Comparison of ENCODE assay signal across 8 cellular contexts in the genomic region with DNA sequence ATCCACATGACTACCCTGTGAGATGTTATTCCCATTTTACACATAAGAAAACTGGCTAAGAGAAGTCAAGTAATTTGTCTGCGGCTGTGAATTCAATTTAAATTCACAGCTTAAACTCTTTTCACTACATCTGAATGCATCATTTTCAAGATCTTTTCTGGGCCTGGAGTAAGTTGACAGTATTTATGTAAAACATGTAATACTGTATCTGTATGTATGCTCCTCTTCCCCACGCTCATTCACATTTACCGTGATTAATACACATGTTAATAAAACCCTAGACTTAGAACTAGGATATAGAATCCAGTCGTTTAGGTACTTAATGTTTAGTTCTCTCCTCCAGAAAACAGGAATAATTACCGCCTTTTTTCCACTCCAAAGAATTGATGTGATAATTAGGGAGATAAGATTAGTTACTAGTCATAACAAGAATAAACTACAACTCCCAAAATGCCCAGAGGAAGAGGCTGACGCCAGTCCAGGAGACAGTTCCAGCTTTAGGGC. TPM values are rescaled to one million over a fixed set of nuclear protein-coding genes. Genes with fewer than 3 reads are reported as not detected.
A peak's percentile ranks its signal among the peaks of the same experiment; 100 is the strongest.
DNase-seq lines count a peak whose midpoint lies in the region; ATAC-seq, FAIRE-seq and TF ChIP-seq lines count a peak whose summit lies in the region.

No MANE protein-coding gene starts in this region.

- H3K9me3 ChIP-seq in DOHH2 (ENCODE audit: control insufficient read depth, insufficient read depth, low read length) (no peaks in the 10 kb centered on the region), Karpas-422 (ENCODE audit: low read length) (no peaks in the 10 kb centered on the region)

- no peaks in the 10 kb centered on the region for H3K9me3 Mint-ChIP-seq in chondrocyte (ENCODE audit: low read depth)
- no peaks in the 10 kb centered on the region for H3K9me3 Mint-ChIP-seq in progenitor cell of endocrine pancreas (ENCODE audit: low read depth)

- peak overlapping the region; percentile 94 for H3K4me3 ChIP-seq in DOHH2 (ENCODE audit: low read length)
- H3K4me3 ChIP-seq in Karpas-422 (ENCODE audit: low read length) = peak overlapping the region; percentile 84

- no peak for ATAC-seq in GM21529 (IDR thresholded peaks at IDR 0.05; ENCODE audit: unreplicated experiment)

- peaks cover 6% of the 10 kb centered on the region for H3F3A ChIP-seq in DOHH2 (ENCODE audit: control insufficient read depth, insufficient read depth)

- H4K20me1 ChIP-seq in DOHH2 (ENCODE audit: control insufficient read depth, insufficient read depth, low read depth, low read length) (no peaks in the 10 kb centered on the region), Karpas-422 (ENCODE audit: insufficient read depth, low read depth, low read length) (no peaks in the 10 kb centered on the region)

- H3K27ac ChIP-seq in DOHH2 (ENCODE audit: low read depth, low read length) = no peak overlapping the region
- H3K27ac ChIP-seq in Karpas-422 (ENCODE audit: low read length) = no peak overlapping the region

- no peak for FAIRE-seq in GM19239 (lab: Jason Lieb, UNC)

- H3K9me2 ChIP-seq in DOHH2 (replicated peaks; ENCODE audit: control insufficient read depth, low read length) (no peaks in the 10 kb centered on the region), Karpas-422 (replicated peaks; ENCODE audit: insufficient read depth, low read length) (no peaks in the 10 kb centered on the region)

- H3K36me3 ChIP-seq in DOHH2 (ENCODE audit: control insufficient read depth, low read length) = no peaks in the 10 kb centered on the region; the same call in 1 of the 2 replicates
- no peaks in the 10 kb centered on the region for H3K36me3 ChIP-seq in Karpas-422 (ENCODE audit: insufficient read depth, low read length)

- H3K36me3 Mint-ChIP-seq in chondrocyte (ENCODE audit: low read depth) (no peaks in the 10 kb centered on the region), progenitor cell of endocrine pancreas (ENCODE audit: insufficient read depth) (no peaks in the 10 kb centered on the region)

- peak overlapping the region; percentile 61 for H3K9ac ChIP-seq in Karpas-422 (ENCODE audit: low read length)

- no peaks in the 10 kb centered on the region for H3K27me3 ChIP-seq in DOHH2 (ENCODE audit: control insufficient read depth, low read length)
- no peaks in the 10 kb centered on the region for H3K27me3 ChIP-seq in Karpas-422 (ENCODE audit: low read length)

- peaks cover 26% of the 10 kb centered on the region for H3K4me1 Mint-ChIP-seq in chondrocyte (ENCODE audit: low read depth)
- peaks cover 23% of the 10 kb centered on the region for H3K4me1 Mint-ChIP-seq in progenitor cell of endocrine pancreas (ENCODE audit: low read depth)

- H3K4me2 ChIP-seq in DOHH2 (ENCODE audit: low read length) (peak overlapping the region; percentile 98), Karpas-422 (ENCODE audit: low read depth, low read length, poor library complexity, severe bottlenecking) (peak overlapping the region; percentile 92)

- peak overlapping the region; percentile 98 for H3K4me3 Mint-ChIP-seq in chondrocyte (ENCODE audit: unreplicated experiment)
- peak overlapping the region; percentile 94 for H3K4me3 Mint-ChIP-seq in progenitor cell of endocrine pancreas (ENCODE audit: low read depth)

- H3K4me1 ChIP-seq in DOHH2 (ENCODE audit: control insufficient read depth, low read length) (peaks cover 25% of the 10 kb centered on the region), Karpas-422 (ENCODE audit: low read length) (peaks cover 24% of the 10 kb centered on the region)

- H3K79me2 ChIP-seq in DOHH2 (ENCODE audit: control insufficient read depth, low read length) (peaks cover 43% of the 10 kb centered on the region), Karpas-422 (ENCODE audit: low read length) (peaks cover 3% of the 10 kb centered on the region; the same call in 1 of the 2 replicates)

- no peaks in the 10 kb centered on the region for H3K27me3 Mint-ChIP-seq in chondrocyte (ENCODE audit: low read depth)
- no peaks in the 10 kb centered on the region for H3K27me3 Mint-ChIP-seq in progenitor cell of endocrine pancreas

- TF ChIP-seq CTCF in DOHH2 (IDR thresholded peaks at IDR 0.05; ENCODE audit: low read depth, low read length, poor library complexity, severe bottlenecking) (no peak), chondrocyte (IDR thresholded peaks at IDR 0.05) (no peak), progenitor cell of endocrine pancreas (IDR thresholded peaks at IDR 0.05; ENCODE audit: unreplicated experiment) (no peak)

- DNase-seq in Karpas-422 = no peak
- DNase-seq in chondrocyte (ENCODE audit: low spot score) = no peak
- no peak for DNase-seq in progenitor cell of endocrine pancreas (ENCODE audit: low spot score, unreplicated experiment)
- DNase-seq in pons (ENCODE audit: low spot score) = no peak
- DNase-seq in activated effector memory CD4-positive, alpha-beta T cell treated with anti-CD3 and anti-CD28 coated beads, Interleukin-2, amount 50 U/mL, for 16 hours = no peak
- no peak for DNase-seq in GM19239 (ENCODE audit: insufficient read length, low spot score)

- H2AFZ ChIP-seq in Karpas-422 (ENCODE audit: low read length) = peak overlapping the region; percentile 99

- peak overlapping the region; percentile 98 for H3K27ac Mint-ChIP-seq in chondrocyte (ENCODE audit: unreplicated experiment)
- H3K27ac Mint-ChIP-seq in progenitor cell of endocrine pancreas = peak overlapping the region; percentile 97

RNA-seq across cellular contexts. Expression of a gene that starts 0.4 kb away (rescaled TPM):
- total RNA-seq in Karpas-422 (2014; rRNA removed; shearing (Covaris generic); ENCODE audit: low replicate concordance) = 8.4 and 9.0 TPM in 2 replicates
- 18.0 to 22.7 TPM (median 18.2 TPM) in 3 replicates for total RNA-seq in chondrocyte
- 41.1 and 44.9 TPM in 2 replicates for total RNA-seq in progenitor cell of endocrine pancreas

RNA-seq across cellular contexts. Expression of a gene that starts 6.3 kb away (rescaled TPM):
- total RNA-seq in Karpas-422 (2014; rRNA removed; shearing (Covaris generic); ENCODE audit: low replicate concordance) = 55.2 and 79.9 TPM in 2 replicates
- 8.7 to 13.0 TPM (median 8.9 TPM) in 3 replicates for total RNA-seq in chondrocyte
- total RNA-seq in progenitor cell of endocrine pancreas = 25.5 and 30.6 TPM in 2 replicates
